Comparison of ENCODE assay signal across 12 cellular contexts in genomic region chr3:39254806-39255449, GRCh38. TPM values are rescaled to one million over a fixed set of nuclear protein-coding genes. Genes with fewer than 3 reads are reported as not detected.
DNase-seq lines count a peak whose midpoint lies in the region; ATAC-seq, FAIRE-seq and TF ChIP-seq lines count a peak whose summit lies in the region.
"Had no signal": no experiment of that assay in that cellular context is flagged by ENCODE, and none has a peak within 500 bp of the region (broad histone marks: within the 10 kb centered on the region; RNA-seq: fewer than 3 reads in every experiment).

No MANE protein-coding gene starts in this region.

- CTCF ChIA-PET in endothelial cell of umbilical vein (lab: Charles Lee): interaction anchor here (1.0 kb wide), 1 partner anchor 33 kb away, joined by 3 read pairs; no protein-coding TSS in a partner anchor

- H3K36me3 Mint-ChIP-seq in activated T-cell treated with anti-CD3 and anti-CD28 coated beads, Interleukin-2, amount 50 U/mL, for 4 hours (ENCODE audit: insufficient read depth): no peaks in the 10 kb centered on the region
- H3K36me3 Mint-ChIP-seq: type B pancreatic cell had no signal

- peaks cover 54% of the 10 kb centered on the region for H3K4me1 Mint-ChIP-seq in activated T-cell treated with anti-CD3 and anti-CD28 coated beads, Interleukin-2, amount 50 U/mL, for 4 hours (ENCODE audit: low read depth)

- no peaks in the 10 kb centered on the region for H3K9me3 Mint-ChIP-seq in activated T-cell treated with anti-CD3 and anti-CD28 coated beads, Interleukin-2, amount 50 U/mL, for 4 hours
- H3K9me3 Mint-ChIP-seq: type B pancreatic cell had no signal

- intact Hi-C loops in endothelial cell of umbilical vein (cut with micrococcal nuclease): no loop called here

- H3K4me3 ChIP-seq in endothelial cell of umbilical vein (replicated peaks in 1 of 3; ENCODE audit: insufficient read depth in 1 of 3, low read depth in 1 of 3, low read length in 3 of 3): no peak overlapping the region

- ATAC-seq in activated T-cell treated with anti-CD3 and anti-CD28 coated beads, Interleukin-2, amount 50 U/mL, for 4 hours: peak; percentile 60 to 61
- no peak for ATAC-seq in GM18511 (IDR thresholded peaks at IDR 0.05; ENCODE audit: unreplicated experiment)
- no peak for ATAC-seq in HG02623 (IDR thresholded peaks at IDR 0.05; ENCODE audit: unreplicated experiment)
- no peak for ATAC-seq in GM21515 (IDR thresholded peaks at IDR 0.05; ENCODE audit: unreplicated experiment)

- H4K20me1 ChIP-seq in endothelial cell of umbilical vein (replicated peaks; ENCODE audit: control insufficient read depth, extremely low read depth, insufficient read depth, low read length): no peaks in the 10 kb centered on the region

- H3K36me3 ChIP-seq in endothelial cell of umbilical vein (ENCODE audit: control insufficient read depth in 2 of 2, extremely low read depth in 1 of 2, insufficient read depth in 2 of 2, low read length in 2 of 2): no peaks in the 10 kb centered on the region

- no peak for TF ChIP-seq POLR2A in endothelial cell of umbilical vein (IDR thresholded peaks at IDR 0.05; ENCODE audit: low read depth, low read length)

- H3K27ac ChIP-seq in endothelial cell of umbilical vein (ENCODE audit: insufficient read depth, low read depth, low read length): no peak overlapping the region
- H3K27ac ChIP-seq: C4-2B, KMS-11 had no signal

- H3K4me1 ChIP-seq in endothelial cell of umbilical vein (ENCODE audit: control insufficient read depth, extremely low read depth, insufficient read depth, low read length): no peaks in the 10 kb centered on the region

- no peak for TF ChIP-seq CTCF in endothelial cell of umbilical vein (IDR thresholded peaks at IDR 0.05; ENCODE audit: extremely low read depth in 1 of 2, insufficient read depth in 1 of 2, low read depth in 1 of 2, low read length in 2 of 2)

- peaks cover 3% of the 10 kb centered on the region for H3K27me3 Mint-ChIP-seq in activated T-cell treated with anti-CD3 and anti-CD28 coated beads, Interleukin-2, amount 50 U/mL, for 4 hours (ENCODE audit: low read depth)

- peak overlapping the region; percentile 16 for H3K4me3 Mint-ChIP-seq in activated T-cell treated with anti-CD3 and anti-CD28 coated beads, Interleukin-2, amount 50 U/mL, for 4 hours
- H3K4me3 Mint-ChIP-seq: type B pancreatic cell had no signal

- H3K79me2 ChIP-seq in endothelial cell of umbilical vein (ENCODE audit: control insufficient read depth, insufficient read depth, low read length): no peaks in the 10 kb centered on the region

- POLR2A ChIA-PET in endothelial cell of umbilical vein (lab: Charles Lee): no interaction called here

- H3K9me1 ChIP-seq in endothelial cell of umbilical vein (replicated peaks; ENCODE audit: control insufficient read depth, extremely low read depth, insufficient read depth, low read length): no peaks in the 10 kb centered on the region

- no TSS peak for BruUV-seq in endothelial cell of umbilical vein (replicated peaks; lab: Mats Ljungman, UMichigan)

- no peak for FAIRE-seq in endothelial cell of umbilical vein (lab: Jason Lieb, UNC)

- peaks cover 5 to 6% of the 10 kb centered on the region in 2 experiments for H3K27me3 ChIP-seq in endothelial cell of umbilical vein (ENCODE audit: control insufficient read depth in 2 of 2, insufficient read depth in 2 of 2, low read length in 2 of 2)

- dilution Hi-C loops in endothelial cell of umbilical vein (cut with MboI; ENCODE audit: extremely low pct_ligation_motif_present, low sequenced_read_pairs): no loop called here

- H3K9ac ChIP-seq in endothelial cell of umbilical vein (replicated peaks; ENCODE audit: extremely low read depth, insufficient read depth, low read length): no peak overlapping the region
- H3K9ac ChIP-seq: KMS-11 had no signal

- H3K4me2 ChIP-seq in endothelial cell of umbilical vein (ENCODE audit: insufficient read depth, low read length): no peak overlapping the region
- H3K4me2 ChIP-seq: KMS-11 had no signal

- DNase-seq in activated T-cell treated with anti-CD3 and anti-CD28 coated beads, Interleukin-2, amount 50 U/mL, for 4 hours: no peak
- DNase-seq in activated T-cell treated with anti-CD3 and anti-CD28 coated beads for 4 hours: no peak
- peak; percentile 46 for DNase-seq in NAMALWA (ENCODE audit: low spot score)
- no peak for DNase-seq in endothelial cell of umbilical vein (ENCODE audit: low read depth, low spot score)
- DNase-seq in stromal cell of bone marrow (ENCODE audit: low read depth): peak; percentile 13
- DNase-seq: NCI-H69 had no signal

- H2AFZ ChIP-seq in endothelial cell of umbilical vein (ENCODE audit: low read depth, low read length): no peak overlapping the region

- H3K9me3 ChIP-seq in endothelial cell of umbilical vein (replicated peaks; ENCODE audit: control insufficient read depth, insufficient read depth, low read length): no peaks in the 10 kb centered on the region

TF ChIP-seq in endothelial cell of umbilical vein, 7 proteins besides CTCF, POLR2A, EP300 and RAD21:
- no peak for TF ChIP-seq MYC (IDR thresholded peaks at IDR 0.05; ENCODE audit: low read depth, low read length)
- no peak for TF ChIP-seq EZH2 (IDR thresholded peaks at IDR 0.05; ENCODE audit: borderline replicate concordance, low read depth, low read length, severe bottlenecking)
- peak; percentile 23 for TF ChIP-seq GATA2 (IDR thresholded peaks at IDR 0.05; ENCODE audit: insufficient read depth, insufficient read length, low read depth, low read length)
- peak; percentile 56 for TF ChIP-seq FOS (IDR thresholded peaks at IDR 0.05; ENCODE audit: borderline replicate concordance, insufficient read depth, low read length)
- TF ChIP-seq JUN (IDR thresholded peaks at IDR 0.05; ENCODE audit: borderline replicate concordance, insufficient read depth, insufficient read length, low read depth): peak; percentile 56

RNA-seq across cellular contexts. Expression of gene CX3CR1, which starts 24.9 kb away (rescaled TPM):
- total RNA-seq in activated T-cell treated with anti-CD3 and anti-CD28 coated beads, Interleukin-2, amount 50 U/mL, for 4 hours: under 1 TPM; 0.32 to 0.73 (median 0.40) TPM
- not detected in 2 replicates for total RNA-seq in endothelial cell of umbilical vein
- polyA plus RNA-seq in endothelial cell of umbilical vein: not detected in 2 replicates
- polyA plus RNA-seq in endothelial cell of umbilical vein (2011; cell fraction: cytosol; rRNA removed): not detected in 2 replicates
- polyA plus RNA-seq in endothelial cell of umbilical vein (2011; cell fraction: nucleus; rRNA removed): not detected in 2 replicates
- polyA plus RNA-seq in endothelial cell of umbilical vein (2012): not detected in 2 replicates
- polyA minus RNA-seq in endothelial cell of umbilical vein: not detected in 2 replicates
- polyA minus RNA-seq in endothelial cell of umbilical vein (2011; cell fraction: cytosol; rRNA and poly(A)+ RNA removed): not detected
- not detected in 2 replicates for polyA minus RNA-seq in endothelial cell of umbilical vein (2011; cell fraction: nucleus; rRNA and poly(A)+ RNA removed)

Comparison
In these comparisons a context has a peak if more than half of its experiments do, and no peak if none do; other contexts are left out.
1. ATAC-seq: peak in activated T-cell treated with anti-CD3 and anti-CD28 coated beads, Interleukin-2, amount 50 U/mL, for 4 hours (2 of 2); none in GM18511 (single experiment), HG02623 (single experiment) and GM21515 (single experiment).
2. DNase-seq: peak in NAMALWA (single experiment) and stromal cell of bone marrow (single experiment); none in activated T-cell treated with anti-CD3 and anti-CD28 coated beads, Interleukin-2, amount 50 U/mL, for 4 hours (single experiment), activated T-cell treated with anti-CD3 and anti-CD28 coated beads for 4 hours (single experiment) and endothelial cell of umbilical vein (single experiment).